30 cellular contexts compared by ENCODE assay signal in the genomic region with DNA sequence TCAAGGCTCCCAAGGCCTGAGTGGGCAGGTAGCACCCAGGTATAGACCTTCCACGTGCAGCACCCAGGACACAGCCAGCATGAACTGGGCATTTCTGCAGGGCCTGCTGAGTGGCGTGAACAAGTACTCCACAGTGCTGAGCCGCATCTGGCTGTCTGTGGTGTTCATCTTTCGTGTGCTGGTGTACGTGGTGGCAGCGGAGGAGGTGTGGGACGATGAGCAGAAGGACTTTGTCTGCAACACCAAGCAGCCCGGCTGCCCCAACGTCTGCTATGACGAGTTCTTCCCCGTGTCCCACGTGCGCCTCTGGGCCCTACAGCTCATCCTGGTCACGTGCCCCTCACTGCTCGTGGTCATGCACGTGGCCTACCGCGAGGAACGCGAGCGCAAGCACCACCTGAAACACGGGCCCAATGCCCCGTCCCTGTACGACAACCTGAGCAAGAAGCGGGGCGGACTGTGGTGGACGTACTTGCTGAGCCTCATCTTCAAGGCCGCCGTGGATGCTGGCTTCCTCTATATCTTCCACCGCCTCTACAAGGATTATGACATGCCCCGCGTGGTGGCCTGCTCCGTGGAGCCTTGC. TPM values are rescaled to one million over a fixed set of nuclear protein-coding genes. Genes with fewer than 3 reads are reported as not detected.
"Had no signal": no experiment of that assay in that cellular context is flagged by ENCODE, and none has a peak within 500 bp of the region (broad histone marks: within the 10 kb centered on the region; RNA-seq: fewer than 3 reads in every experiment).

No MANE protein-coding gene starts in this region.

- H3K36me3 Mint-ChIP-seq: activated naive CD4-positive, alpha-beta T cell treated with anti-CD3 and anti-CD28 coated beads, Interleukin-2, amount 50 U/mL, for 72 hours; T-cell had no signal

- H3K27me3 ChIP-seq: ascending aorta, body of pancreas had no signal

- H3K27ac Mint-ChIP-seq: activated B cell treated with CpG ODN at 0.5 μM for 24 hours; activated CD4-positive, alpha-beta T cell treated with anti-CD3 and anti-CD28 coated beads, Interleukin-2, amount 10 ng/mL, durations not matched to agents 24 days and 14 days; activated naive CD4-positive, alpha-beta T cell treated with anti-CD3 and anti-CD28 coated beads, Interleukin-2, amount 50 U/mL, for 72 hours; activated naive CD8-positive, alpha-beta T cell treated with anti-CD3 and anti-CD28 coated beads, Interleukin-2, amount 50 U/mL, for 24 hours; T-cell had no signal

- FAIRE-seq: bronchial epithelial cell, RCC 7860, TTC549 had no signal

- H3K4me1 Mint-ChIP-seq: activated B cell treated with CpG ODN at 0.5 μM for 24 hours; activated CD4-positive, alpha-beta T cell treated with anti-CD3 and anti-CD28 coated beads, Interleukin-2, amount 10 ng/mL, durations not matched to agents 24 days and 14 days; activated naive CD8-positive, alpha-beta T cell treated with anti-CD3 and anti-CD28 coated beads, Interleukin-2, amount 50 U/mL, for 24 hours; T-cell had no signal

- H3K4me3 Mint-ChIP-seq: activated B cell treated with CpG ODN at 0.5 μM for 24 hours; activated CD4-positive, alpha-beta T cell treated with anti-CD3 and anti-CD28 coated beads, Interleukin-2, amount 10 ng/mL, durations not matched to agents 24 days and 14 days; activated naive CD8-positive, alpha-beta T cell treated with anti-CD3 and anti-CD28 coated beads, Interleukin-2, amount 50 U/mL, for 24 hours; activated T-cell treated with anti-CD3 and anti-CD28 coated beads, Interleukin-2, amount 50 U/mL, for 4 hours; T-cell had no signal

- H3K4me3 ChIP-seq: ascending aorta, body of pancreas, SK-N-MC had no signal

- H3K9me3 Mint-ChIP-seq: activated B cell treated with CpG ODN at 0.5 μM for 24 hours; activated CD4-positive, alpha-beta T cell treated with anti-CD3 and anti-CD28 coated beads, Interleukin-2, amount 10 ng/mL, durations not matched to agents 24 days and 14 days; activated naive CD4-positive, alpha-beta T cell treated with anti-CD3 and anti-CD28 coated beads, Interleukin-2, amount 50 U/mL, for 72 hours; activated naive CD8-positive, alpha-beta T cell treated with anti-CD3 and anti-CD28 coated beads, Interleukin-2, amount 50 U/mL, for 24 hours; activated T-cell treated with anti-CD3 and anti-CD28 coated beads, Interleukin-2, amount 50 U/mL, for 4 hours; T-cell had no signal

- H3K27ac ChIP-seq: ascending aorta, body of pancreas, SK-N-MC had no signal

- H3K4me1 ChIP-seq: ascending aorta, body of pancreas had no signal

- H3K36me3 ChIP-seq: ascending aorta had no signal

- H3K27me3 Mint-ChIP-seq: activated CD4-positive, alpha-beta T cell treated with anti-CD3 and anti-CD28 coated beads, Interleukin-2, amount 10 ng/mL, durations not matched to agents 24 days and 14 days; activated naive CD8-positive, alpha-beta T cell treated with anti-CD3 and anti-CD28 coated beads, Interleukin-2, amount 50 U/mL, for 24 hours had no signal

- H3K9me3 ChIP-seq: ascending aorta, body of pancreas had no signal

- DNase-seq: activated B cell treated with CpG ODN at 0.5 μM for 24 hours; activated CD4-positive, alpha-beta T cell treated with anti-CD3 and anti-CD28 coated beads for 1 hour; activated CD4-positive, alpha-beta T cell treated with anti-CD3 and anti-CD28 coated beads, Interleukin-2, amount 10 ng/mL, durations not matched to agents 24 days and 14 days; activated CD4-positive, alpha-beta T cell treated with anti-CD3 and anti-CD28 coated beads, Interleukin-2, amount 50 U/mL, for 48 hours; activated CD8-positive, alpha-beta memory T cell treated with anti-CD3 and anti-CD28 coated beads for 24 hours; activated effector memory CD4-positive, alpha-beta T cell treated with anti-CD3 and anti-CD28 coated beads, Interleukin-2, amount 50 U/mL, for 16 hours; activated naive CD4-positive, alpha-beta T cell treated with Interleukin-2 at 50 U/mL for 16 hours; activated naive CD8-positive, alpha-beta T cell treated with anti-CD3 and anti-CD28 coated beads, Interleukin-2, amount 50 U/mL, for 24 hours; activated T-cell treated with anti-CD3 and anti-CD28 coated beads, Interleukin-2, amount 50 U/mL, for 4 hours; amniotic stem cell; body of pancreas; central memory CD4-positive, alpha-beta T cell; Karpas-422; MM.1S; NCI-H1105; NCI-H1436; NCI-H1694 treated with DMSO at 0.1 percent for 48 hours; NCI-H2029 treated with DMSO at 0.1 percent for 48 hours; NCI-H345; NCI-H510A treated with DMSO at 0.1 percent for 48 hours; SIG-M5; T-cell; T-helper 2 cell; T1000 had no signal

RNA-seq across cellular contexts. Expression of gene GJB4, which starts 1.7 kb away (rescaled TPM):
- total RNA-seq: activated B cell treated with CpG ODN at 0.5 μM for 24 hours; activated CD4-positive, alpha-beta T cell treated with anti-CD3 and anti-CD28 coated beads, Interleukin-2, amount 10 ng/mL, durations not matched to agents 24 days and 14 days; activated naive CD4-positive, alpha-beta T cell treated with anti-CD3 and anti-CD28 coated beads, Interleukin-2, amount 50 U/mL, for 72 hours; activated T-cell treated with anti-CD3 and anti-CD28 coated beads, Interleukin-2, amount 50 U/mL, for 4 hours; ascending aorta; body of pancreas; T-cell had no signal

RNA-seq across cellular contexts. Expression of gene GJB5, which starts 6.4 kb away (rescaled TPM):
- total RNA-seq: activated B cell treated with CpG ODN at 0.5 μM for 24 hours; activated CD4-positive, alpha-beta T cell treated with anti-CD3 and anti-CD28 coated beads, Interleukin-2, amount 10 ng/mL, durations not matched to agents 24 days and 14 days; activated naive CD4-positive, alpha-beta T cell treated with anti-CD3 and anti-CD28 coated beads, Interleukin-2, amount 50 U/mL, for 72 hours; activated T-cell treated with anti-CD3 and anti-CD28 coated beads, Interleukin-2, amount 50 U/mL, for 4 hours; ascending aorta; body of pancreas; T-cell had no signal

RNA-seq across cellular contexts. Expression of gene GJB3, which starts 19.7 kb away (rescaled TPM):
- total RNA-seq: activated B cell treated with CpG ODN at 0.5 μM for 24 hours; activated CD4-positive, alpha-beta T cell treated with anti-CD3 and anti-CD28 coated beads, Interleukin-2, amount 10 ng/mL, durations not matched to agents 24 days and 14 days; activated naive CD4-positive, alpha-beta T cell treated with anti-CD3 and anti-CD28 coated beads, Interleukin-2, amount 50 U/mL, for 72 hours; activated T-cell treated with anti-CD3 and anti-CD28 coated beads, Interleukin-2, amount 50 U/mL, for 4 hours; ascending aorta; T-cell had no signal

RNA-seq across cellular contexts. Expression of gene GJA4, which starts 31.5 kb away (rescaled TPM):
- total RNA-seq: activated B cell treated with CpG ODN at 0.5 μM for 24 hours; activated CD4-positive, alpha-beta T cell treated with anti-CD3 and anti-CD28 coated beads, Interleukin-2, amount 10 ng/mL, durations not matched to agents 24 days and 14 days; bronchial epithelial cell; T-cell had no signal
